8 cellular contexts compared by ENCODE assay signal in the genomic region with DNA sequence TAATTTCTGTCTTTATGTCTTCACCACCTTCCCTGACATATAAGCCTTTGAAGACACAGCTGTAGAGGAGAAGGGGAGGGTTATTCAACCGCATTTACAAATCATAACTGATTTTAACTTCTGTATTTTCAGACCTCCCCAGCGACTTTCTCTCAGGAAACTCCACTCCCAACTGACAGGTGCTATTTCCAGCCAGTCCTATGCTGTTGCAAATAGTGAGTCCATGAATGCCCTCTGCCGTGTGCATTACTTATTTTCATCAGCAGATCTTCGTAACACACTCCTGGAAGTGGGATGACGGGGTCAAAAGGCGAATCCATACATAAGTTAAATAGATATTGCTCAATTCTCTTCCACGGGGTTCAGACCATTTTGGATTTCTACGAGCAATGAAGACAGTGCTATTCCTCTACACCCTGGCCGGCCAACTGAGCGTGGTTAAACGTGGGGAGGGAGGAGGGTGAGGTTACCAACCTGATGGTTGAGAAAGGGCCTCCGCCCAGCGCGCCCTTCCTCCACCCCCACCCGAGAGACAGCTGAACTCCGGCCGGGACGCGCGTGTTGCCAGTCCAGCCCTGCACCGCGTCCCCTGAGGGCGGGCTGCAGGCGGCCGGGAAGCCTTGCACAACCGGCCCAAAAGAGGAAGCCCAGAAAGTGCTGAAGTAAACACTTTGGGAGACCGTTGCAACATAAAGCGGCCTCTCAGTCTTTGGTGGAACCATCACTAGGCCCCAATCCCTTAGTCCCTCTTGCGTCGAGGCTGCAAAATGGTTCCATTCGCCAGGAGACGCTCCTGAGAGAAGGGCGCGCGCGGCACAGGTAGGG. TPM values are rescaled to one million over a fixed set of nuclear protein-coding genes. Genes with fewer than 3 reads are reported as not detected.
DNase-seq lines count a peak whose midpoint lies in the region; ATAC-seq and TF ChIP-seq lines count a peak whose summit lies in the region.

A gene with protein sequence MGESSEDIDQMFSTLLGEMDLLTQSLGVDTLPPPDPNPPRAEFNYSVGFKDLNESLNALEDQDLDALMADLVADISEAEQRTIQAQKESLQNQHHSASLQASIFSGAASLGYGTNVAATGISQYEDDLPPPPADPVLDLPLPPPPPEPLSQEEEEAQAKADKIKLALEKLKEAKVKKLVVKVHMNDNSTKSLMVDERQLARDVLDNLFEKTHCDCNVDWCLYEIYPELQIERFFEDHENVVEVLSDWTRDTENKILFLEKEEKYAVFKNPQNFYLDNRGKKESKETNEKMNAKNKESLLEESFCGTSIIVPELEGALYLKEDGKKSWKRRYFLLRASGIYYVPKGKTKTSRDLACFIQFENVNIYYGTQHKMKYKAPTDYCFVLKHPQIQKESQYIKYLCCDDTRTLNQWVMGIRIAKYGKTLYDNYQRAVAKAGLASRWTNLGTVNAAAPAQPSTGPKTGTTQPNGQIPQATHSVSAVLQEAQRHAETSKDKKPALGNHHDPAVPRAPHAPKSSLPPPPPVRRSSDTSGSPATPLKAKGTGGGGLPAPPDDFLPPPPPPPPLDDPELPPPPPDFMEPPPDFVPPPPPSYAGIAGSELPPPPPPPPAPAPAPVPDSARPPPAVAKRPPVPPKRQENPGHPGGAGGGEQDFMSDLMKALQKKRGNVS (plus strand): TSS at position 705 of the 825 bp plus-strand sequence. CDS start 53,986 bp downstream, outside the sequence.

- peak within 1 kb of the TSS; percentile 90 to 99 (median 98) for H3K27ac Mint-ChIP-seq in naive thymus-derived CD8-positive, alpha-beta T cell
- H3K27ac Mint-ChIP-seq in type B pancreatic cell, result no peak within 1 kb of the TSS

- H3K9me3 ChIP-seq in DOHH2 (ENCODE audit: control insufficient read depth, insufficient read depth, low read length), result no peaks in the 10 kb centered on the region

- POLR2A ChIA-PET in naive thymus-derived CD8-positive, alpha-beta T cell (lab: Charles Lee), result interaction anchor here (0.7 to 4.1 kb wide), 14 partner anchors 10 to 259 kb away, joined by 3 to 40 read pairs (median 6); no protein-coding TSS in a partner anchor

- H3K4me1 Mint-ChIP-seq in naive thymus-derived CD8-positive, alpha-beta T cell, result peaks cover 31 to 57% (median 47%) of the 10 kb centered on the region in 4 donors
- H3K4me1 Mint-ChIP-seq in type B pancreatic cell (ENCODE audit: unreplicated experiment), result no peaks in the 10 kb centered on the region

- H3F3A ChIP-seq in DOHH2 (ENCODE audit: control insufficient read depth, insufficient read depth), result peaks cover 20% of the 10 kb centered on the region

- no peaks in the 10 kb centered on the region for H3K27me3 Mint-ChIP-seq in naive thymus-derived CD8-positive, alpha-beta T cell
- peaks cover 34% of the 10 kb centered on the region for H3K27me3 Mint-ChIP-seq in type B pancreatic cell

- peaks cover 54% of the 10 kb centered on the region for H3K79me2 ChIP-seq in DOHH2 (ENCODE audit: control insufficient read depth, low read length)

- H4K20me1 ChIP-seq in DOHH2 (ENCODE audit: control insufficient read depth, insufficient read depth, low read depth, low read length), result no peaks in the 10 kb centered on the region

- H3K27ac ChIP-seq in DOHH2 (ENCODE audit: low read depth, low read length), result peak within 1 kb of the TSS; percentile 98

- peak within 1 kb of the TSS; percentile 85 to 99 (median 98) for H3K4me3 Mint-ChIP-seq in naive thymus-derived CD8-positive, alpha-beta T cell
- H3K4me3 Mint-ChIP-seq in type B pancreatic cell, result peak within 1 kb of the TSS; percentile 18

- no peak for TF ChIP-seq CTCF in DOHH2 (IDR thresholded peaks at IDR 0.05; ENCODE audit: low read depth, low read length, poor library complexity, severe bottlenecking)
- no peak for TF ChIP-seq CTCF in type B pancreatic cell (conservative IDR thresholded peaks at IDR 0.05)

- DNase-seq in KG1 (lab: John Stamatoyannopoulos, UW) (peak; percentile 89), fibroblast of gingiva (ENCODE audit: low read depth) (peak; percentile 70), type B pancreatic cell (ENCODE audit: extremely low spot score, unreplicated experiment) (peak; percentile 67), dermis blood vessel endothelial cell (no peak)
- DNase-seq in activated CD8-positive, alpha-beta memory T cell treated with anti-CD3 and anti-CD28 coated beads for 48 hours (ENCODE audit: low read depth in 2 of 3, low spot score in 2 of 3), result peak in 2 of 3 experiments; percentile 31 to 32
- peak in 9 of 10 donors; percentile 21 to 76 (median 40) for DNase-seq in naive thymus-derived CD8-positive, alpha-beta T cell

- H3K4me3 ChIP-seq in DOHH2 (ENCODE audit: low read length), result peak within 1 kb of the TSS; percentile 79

- H3K36me3 Mint-ChIP-seq in naive thymus-derived CD8-positive, alpha-beta T cell, result peaks cover 1 to 12% (median 5%) of the 10 kb centered on the region in 3 donors
- H3K36me3 Mint-ChIP-seq in type B pancreatic cell, result no peaks in the 10 kb centered on the region

- no peaks in the 10 kb centered on the region for H3K27me3 ChIP-seq in DOHH2 (ENCODE audit: control insufficient read depth, low read length)

- peaks cover 47% of the 10 kb centered on the region for H3K4me1 ChIP-seq in DOHH2 (ENCODE audit: control insufficient read depth, low read length)

- peaks cover 45% of the 10 kb centered on the region for H3K36me3 ChIP-seq in DOHH2 (ENCODE audit: control insufficient read depth, low read length)

- no peaks in the 10 kb centered on the region for H3K9me2 ChIP-seq in DOHH2 (replicated peaks; ENCODE audit: control insufficient read depth, low read length)

- no peaks in the 10 kb centered on the region for H3K9me3 Mint-ChIP-seq in naive thymus-derived CD8-positive, alpha-beta T cell
- H3K9me3 Mint-ChIP-seq in type B pancreatic cell, result no peaks in the 10 kb centered on the region

- peak; percentile 60 for ATAC-seq in GM21515 (IDR thresholded peaks at IDR 0.05; ENCODE audit: unreplicated experiment)
- peak; percentile 45 to 51 for ATAC-seq in naive thymus-derived CD8-positive, alpha-beta T cell

- H3K4me2 ChIP-seq in DOHH2 (ENCODE audit: low read length), result peak within 1 kb of the TSS; percentile 93

RNA-seq across cellular contexts. Expression of the gene that starts here (rescaled TPM):
- total RNA-seq in naive thymus-derived CD8-positive, alpha-beta T cell, result 100 to 1,000 TPM in 1 of 2 experiments, 10 to 100 TPM in 1; 91.6 to 102 TPM
- polyA plus RNA-seq in naive thymus-derived CD8-positive, alpha-beta T cell, result 10 to 100 TPM; 50.0 to 68.5 (median 65.1) TPM
- 0.12 and 0.48 TPM in 2 replicates for total RNA-seq in type B pancreatic cell (ENCODE audit: low replicate concordance)
- total RNA-seq in dermis blood vessel endothelial cell, result 0.05 and 0.17 TPM in 2 replicates

Comparison
In these comparisons a context has a peak if more than half of its experiments do, and no peak if none do; other contexts are left out.
1. RNA of the gene that starts here (total RNA-seq): 91.6 to 102 TPM in naive thymus-derived CD8-positive, alpha-beta T cell; 0.12 to 0.48 TPM in type B pancreatic cell and 0.05 to 0.17 TPM in dermis blood vessel endothelial cell; every median in the first group is over 10 times any median in the second.
2. Peak in DNase-seq in type B pancreatic cell; RNA of the gene not detected or under 1 TPM.